In the genomic region with DNA sequence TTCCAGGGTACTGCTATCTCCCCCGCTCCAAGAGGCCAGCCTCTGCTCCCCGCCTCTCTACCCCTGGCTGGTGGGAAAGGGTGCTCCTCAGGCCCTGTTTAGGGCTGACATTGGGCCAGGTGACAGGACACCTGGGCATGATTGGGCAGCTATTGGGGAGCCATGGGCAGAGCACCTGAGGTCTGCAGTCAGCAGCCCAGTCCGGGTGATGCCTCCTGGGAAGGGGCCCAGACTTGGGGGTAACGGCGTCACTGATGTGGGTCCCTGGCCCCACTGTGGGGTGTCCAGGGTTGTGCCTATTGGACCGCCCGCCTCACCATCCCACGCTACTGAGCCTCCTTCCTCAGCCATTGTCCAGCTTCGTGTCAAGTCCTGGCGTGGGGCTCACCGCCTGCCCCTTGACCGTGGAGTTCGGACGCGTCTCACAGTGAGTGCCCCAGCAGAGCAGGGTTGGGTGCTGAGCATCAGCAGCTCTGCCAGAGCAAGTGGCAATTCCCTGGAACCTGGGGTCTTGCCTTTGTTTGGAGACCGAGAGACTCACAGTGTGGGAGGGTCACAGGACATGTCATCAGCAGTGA, we compare ENCODE assay signal across 16 cellular contexts. TPM values are rescaled to one million over a fixed set of nuclear protein-coding genes. Genes with fewer than 3 reads are reported as not detected.
"Had no signal": no experiment of that assay in that cellular context is flagged by ENCODE, and none has a peak within 500 bp of the region (broad histone marks: within the 10 kb centered on the region; RNA-seq: fewer than 3 reads in every experiment).

No MANE protein-coding gene starts in this region.

- H3K27me3 Mint-ChIP-seq: activated CD8-positive, alpha-beta memory T cell treated with anti-CD3 and anti-CD28 coated beads, Interleukin-2, amount 10 ng/mL, durations not matched to agents 7 days and 5 days; memory B cell; natural killer cell treated with Interleukin-12 subunit alpha and Interleukin-12 subunit beta and Interleukin-15 and Interleukin-18, amount 100 ng/mL, for 72 hours; T-cell had no signal

- H3K36me3 ChIP-seq: ovary, upper lobe of right lung had no signal

- H3K27ac Mint-ChIP-seq: activated CD8-positive, alpha-beta memory T cell treated with anti-CD3 and anti-CD28 coated beads, Interleukin-2, amount 10 ng/mL, durations not matched to agents 7 days and 5 days; activated T-cell treated with anti-CD3 and anti-CD28 coated beads, Interleukin-2, amount 50 U/mL, for 72 hours; memory B cell; natural killer cell treated with Interleukin-12 subunit alpha and Interleukin-12 subunit beta and Interleukin-15 and Interleukin-18, amount 100 ng/mL, for 72 hours; T-cell; WTC11 had no signal

- H3K4me3 ChIP-seq: left lung, ovary, upper lobe of right lung had no signal

- H3K9me3 ChIP-seq: left lung, ovary, upper lobe of right lung had no signal

- DNase-seq: activated CD8-positive, alpha-beta memory T cell treated with anti-CD3 and anti-CD28 coated beads, Interleukin-2, amount 10 ng/mL, durations not matched to agents 7 days and 5 days; activated naive CD4-positive, alpha-beta T cell treated with anti-CD3 and anti-CD28 coated beads, Interleukin-2, amount 50 U/mL, for 16 hours; activated T-cell treated with anti-CD3 and anti-CD28 coated beads, Interleukin-2, amount 50 U/mL, for 72 hours; caudate nucleus; cortex of kidney; left lung; stimulated activated CD4-positive, alpha-beta T cell treated with anti-CD3 and anti-CD28 coated beads, Interleukin-4, amount 100 ng/mL, for 1 hour; stimulated activated CD8-positive, alpha-beta memory T cell treated with anti-CD3 and anti-CD28 coated beads, Interleukin-4, amount 100 ng/mL, for 48 hours; stimulated activated naive CD8-positive, alpha-beta T cell treated with anti-CD3 and anti-CD28 coated beads, Interleukin-15, Interleukin-2, amounts not matched to agents 100 U/mL and 50 U/mL, for 24 hours; T-cell had no signal

- ATAC-seq: activated CD8-positive, alpha-beta memory T cell treated with anti-CD3 and anti-CD28 coated beads, Interleukin-2, amount 10 ng/mL, durations not matched to agents 7 days and 5 days; activated T-cell treated with anti-CD3 and anti-CD28 coated beads, Interleukin-2, amount 50 U/mL, for 72 hours; esophagus mucosa; left lung; natural killer cell treated with Interleukin-12 subunit alpha and Interleukin-12 subunit beta and Interleukin-15 and Interleukin-18, amount 100 ng/mL, for 72 hours; stimulated activated naive CD8-positive, alpha-beta T cell treated with anti-CD3 and anti-CD28 coated beads, Interleukin-15, Interleukin-2, amounts not matched to agents 100 U/mL and 50 U/mL, for 24 hours; T-cell; upper lobe of right lung; WTC11 had no signal

- H3K4me3 Mint-ChIP-seq: activated CD8-positive, alpha-beta memory T cell treated with anti-CD3 and anti-CD28 coated beads, Interleukin-2, amount 10 ng/mL, durations not matched to agents 7 days and 5 days; natural killer cell treated with Interleukin-12 subunit alpha and Interleukin-12 subunit beta and Interleukin-15 and Interleukin-18, amount 100 ng/mL, for 72 hours had no signal

- H3K27me3 ChIP-seq: left lung, ovary, upper lobe of right lung had no signal

- H3K27ac ChIP-seq: left lung, ovary, upper lobe of right lung had no signal

- H3K36me3 Mint-ChIP-seq: memory B cell; natural killer cell treated with Interleukin-12 subunit alpha and Interleukin-12 subunit beta and Interleukin-15 and Interleukin-18, amount 100 ng/mL, for 72 hours; T-cell had no signal

- H3K9me3 Mint-ChIP-seq: activated T-cell treated with anti-CD3 and anti-CD28 coated beads, Interleukin-2, amount 50 U/mL, for 72 hours; memory B cell; natural killer cell treated with Interleukin-12 subunit alpha and Interleukin-12 subunit beta and Interleukin-15 and Interleukin-18, amount 100 ng/mL, for 72 hours; T-cell; WTC11 had no signal

RNA-seq across cellular contexts. Expression of a gene that starts 9.8 kb away (rescaled TPM):
- total RNA-seq: esophagus mucosa, upper lobe of right lung had no signal
